ENCODE assay signal across 18 cellular contexts in the genomic region with DNA sequence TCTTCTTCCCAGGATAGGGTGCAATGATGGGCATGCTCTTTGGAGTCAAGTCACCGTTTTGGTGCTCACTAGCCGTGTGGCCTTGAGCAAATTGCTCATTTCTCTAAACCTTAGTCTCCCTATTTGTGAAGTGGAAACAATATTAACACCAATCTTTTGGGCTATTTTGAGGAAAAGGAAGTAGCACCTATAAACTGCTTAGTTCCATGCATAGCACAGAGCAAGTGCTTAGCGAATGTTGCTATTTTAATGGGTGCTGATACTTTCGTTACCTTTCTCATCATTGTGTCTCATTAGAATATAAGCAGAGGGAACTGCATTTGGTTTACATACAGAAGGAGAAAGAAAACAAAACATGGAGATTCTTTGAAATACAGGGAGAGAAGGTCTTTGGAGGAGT.
DNase-seq lines count a peak whose midpoint lies in the region; ATAC-seq and TF ChIP-seq lines count a peak whose summit lies in the region.
"Had no signal": no experiment of that assay in that cellular context is flagged by ENCODE, and none has a peak within 500 bp of the region (broad histone marks: within the 10 kb centered on the region; RNA-seq: fewer than 3 reads in every experiment).

No MANE protein-coding gene starts in this region.

- H3K36me3 ChIP-seq in uterus (no peaks in the 10 kb centered on the region), SJCRH30 (peaks cover 3% of the 10 kb centered on the region; the same call in 1 of the 2 replicates)

- H3K27ac ChIP-seq in caudate nucleus (ENCODE audit: low read depth, low read length) (peak overlapping the region; percentile 86), uterus (peak overlapping the region; percentile 86 to 87), SJCRH30 (no peak overlapping the region; the same call in 1 of the 2 replicates)
- H3K27ac ChIP-seq: HL-60, parathyroid adenoma had no signal

- no peaks in the 10 kb centered on the region for H3K9me3 Mint-ChIP-seq in activated CD8-positive, alpha-beta memory T cell treated with anti-CD3 and anti-CD28 coated beads, Interleukin-2, amount 10 ng/mL, durations not matched to agents 7 days and 5 days (ENCODE audit: low read depth)
- H3K9me3 Mint-ChIP-seq: activated CD4-positive, alpha-beta memory T cell treated with anti-CD3 and anti-CD28 coated beads, Interleukin-2, amount 10 ng/mL, durations not matched to agents 7 days and 5 days; activated naive CD4-positive, alpha-beta T cell treated with anti-CD3 and anti-CD28 coated beads for 36 hours; T-helper 2 cell treated with Interferon-gamma antibody and Interleukin-4, amounts not matched to agents 5 μg/mL and 100 μg/mL, for 36 hours had no signal

- peak; percentile 25 for DNase-seq in activated CD8-positive, alpha-beta memory T cell treated with anti-CD3 and anti-CD28 coated beads, Interleukin-2, amount 10 ng/mL, durations not matched to agents 7 days and 5 days
- no peak for DNase-seq in activated CD8-positive, alpha-beta memory T cell treated with anti-CD3 and anti-CD28 coated beads, Interleukin-2, amount 50 U/mL, for 4 hours
- no peak for DNase-seq in caudate nucleus (lab: John Stamatoyannopoulos, UW)
- no peak for DNase-seq in uterus
- no peak for DNase-seq in DMS79 treated with DMSO at 0.1 percent for 48 hours (lab: John Stamatoyannopoulos, UW)
- no peak for DNase-seq in SJCRH30
- DNase-seq in NCI-H2196 (lab: John Stamatoyannopoulos, UW; ENCODE audit: unreplicated experiment), result no peak
- DNase-seq: activated CD4-positive, alpha-beta memory T cell treated with anti-CD3 and anti-CD28 coated beads, Interleukin-2, amount 10 ng/mL, durations not matched to agents 7 days and 5 days; activated naive CD4-positive, alpha-beta T cell treated with anti-CD3 and anti-CD28 coated beads for 36 hours; central memory CD4-positive, alpha-beta T cell; erythroblast; NCI-H2171; stimulated activated CD4-positive, alpha-beta T cell treated with anti-CD3 and anti-CD28 coated beads, Interleukin-15, amount 100 ng/mL, for 24 hours had no signal

- CTCF ChIA-PET in activated CD8-positive, alpha-beta memory T cell treated with anti-CD3 and anti-CD28 coated beads, Interleukin-2, amount 10 ng/mL, durations not matched to agents 7 days and 5 days (lab: Charles Lee), result interaction anchor here (1.5 to 4.7 kb wide), 2 partner anchors 9 to 11 kb away, joined by 4 to 18 read pairs; no protein-coding TSS in a partner anchor

- H3K4me3 Mint-ChIP-seq in activated CD8-positive, alpha-beta memory T cell treated with anti-CD3 and anti-CD28 coated beads, Interleukin-2, amount 10 ng/mL, durations not matched to agents 7 days and 5 days, result no peak overlapping the region
- H3K4me3 Mint-ChIP-seq: activated CD4-positive, alpha-beta memory T cell treated with anti-CD3 and anti-CD28 coated beads, Interleukin-2, amount 10 ng/mL, durations not matched to agents 7 days and 5 days; activated naive CD4-positive, alpha-beta T cell treated with anti-CD3 and anti-CD28 coated beads for 36 hours; T-helper 2 cell treated with Interferon-gamma antibody and Interleukin-4, amounts not matched to agents 5 μg/mL and 100 μg/mL, for 36 hours had no signal

- no peaks in the 10 kb centered on the region for H3K36me3 Mint-ChIP-seq in activated CD8-positive, alpha-beta memory T cell treated with anti-CD3 and anti-CD28 coated beads, Interleukin-2, amount 10 ng/mL, durations not matched to agents 7 days and 5 days

- peaks cover 8% of the 10 kb centered on the region for H3K4me1 Mint-ChIP-seq in activated CD8-positive, alpha-beta memory T cell treated with anti-CD3 and anti-CD28 coated beads, Interleukin-2, amount 10 ng/mL, durations not matched to agents 7 days and 5 days

- intact Hi-C loops in uterus (cut with DNase I; ENCODE audit: low total_unique reads), result no loop called here

- peaks cover 2% of the 10 kb centered on the region for H3K27me3 Mint-ChIP-seq in activated CD8-positive, alpha-beta memory T cell treated with anti-CD3 and anti-CD28 coated beads, Interleukin-2, amount 10 ng/mL, durations not matched to agents 7 days and 5 days

- H3K27me3 ChIP-seq in uterus (no peaks in the 10 kb centered on the region), SJCRH30 (no peaks in the 10 kb centered on the region)

- no peak for TF ChIP-seq CTCF in uterus (IDR thresholded peaks at IDR 0.05)

- no peak for ATAC-seq in activated CD8-positive, alpha-beta memory T cell treated with anti-CD3 and anti-CD28 coated beads, Interleukin-2, amount 10 ng/mL, durations not matched to agents 7 days and 5 days
- ATAC-seq in HG02885 (IDR thresholded peaks at IDR 0.05; ENCODE audit: poor library complexity, unreplicated experiment), result peak; percentile 49
- ATAC-seq: Panc1 had no signal

- no peaks in the 10 kb centered on the region for H3K9me3 ChIP-seq in uterus
- no peaks in the 10 kb centered on the region for H3K9me3 ChIP-seq in SJCRH30 (replicated peaks)

- no peak overlapping the region for H3K4me3 ChIP-seq in uterus
- no peak overlapping the region for H3K4me3 ChIP-seq in SJCRH30

- TF ChIP-seq POLR2A in uterus (IDR thresholded peaks at IDR 0.05), result no peak

- H3K27ac Mint-ChIP-seq in activated CD8-positive, alpha-beta memory T cell treated with anti-CD3 and anti-CD28 coated beads, Interleukin-2, amount 10 ng/mL, durations not matched to agents 7 days and 5 days, result no peak overlapping the region
- H3K27ac Mint-ChIP-seq: activated CD4-positive, alpha-beta memory T cell treated with anti-CD3 and anti-CD28 coated beads, Interleukin-2, amount 10 ng/mL, durations not matched to agents 7 days and 5 days; activated naive CD4-positive, alpha-beta T cell treated with anti-CD3 and anti-CD28 coated beads for 36 hours; T-helper 2 cell treated with Interferon-gamma antibody and Interleukin-4, amounts not matched to agents 5 μg/mL and 100 μg/mL, for 36 hours had no signal

- H3K4me1 ChIP-seq in uterus (peaks cover 7 to 13% of the 10 kb centered on the region in 2 donors), SJCRH30 (peaks cover 24% of the 10 kb centered on the region)
- H3K4me1 ChIP-seq: parathyroid adenoma had no signal
